ENCODE assay signal across 14 cellular contexts in genomic region chr7:55053651-55054226, GRCh38. TPM values are rescaled to one million over a fixed set of nuclear protein-coding genes. Genes with fewer than 3 reads are reported as not detected.
DNase-seq lines count a peak whose midpoint lies in the region; ATAC-seq and TF ChIP-seq lines count a peak whose summit lies in the region.
"Had no signal": no experiment of that assay in that cellular context is flagged by ENCODE, and none has a peak within 500 bp of the region (broad histone marks: within the 10 kb centered on the region; RNA-seq: fewer than 3 reads in every experiment).

No MANE protein-coding gene starts in this region.

- H3K4me1 ChIP-seq in SJSA1 (replicated peaks): peaks cover 38% of the 10 kb centered on the region
- H3K4me1 ChIP-seq in foreskin keratinocyte: peaks cover 65% of the 10 kb centered on the region
- peaks cover 9% of the 10 kb centered on the region for H3K4me1 ChIP-seq in rectal smooth muscle tissue (ENCODE audit: control insufficient read depth, insufficient read depth, low read length)

- DNase-seq in AG04450 (ENCODE audit: low read depth, low spot score): no peak
- no peak for DNase-seq in SJSA1 (ENCODE audit: low read depth in 1 of 2, low spot score in 2 of 2)
- DNase-seq in foreskin keratinocyte: peak; percentile 88 to 95
- no peak for DNase-seq in activated naive CD4-positive, alpha-beta T cell (lab: John Stamatoyannopoulos, UW)
- no peak for DNase-seq in UCSD-AML1 (lab: John Stamatoyannopoulos, UW; ENCODE audit: unreplicated experiment)
- DNase-seq in DMS 273 treated with DMSO at 0.1 percent for 48 hours (lab: John Stamatoyannopoulos, UW): no peak
- DNase-seq in SK-N-DZ (ENCODE audit: low spot score): no peak
- DNase-seq: activated CD4-positive, alpha-beta T cell treated with anti-CD3 and anti-CD28 coated beads, Interleukin-2, amount 50 U/mL, for 4 hours; GOT3; naive thymus-derived CD8-positive, alpha-beta T cell; NCI-H2171 treated with DMSO at 0.1 percent for 48 hours; OCI-M1 had no signal

- POLR2A ChIA-PET in AG04450 (lab: Yijun Ruan, JAX): interaction anchor here (2.7 kb wide), 1 partner anchor 12 kb away, joined by 17 read pairs; no protein-coding TSS in a partner anchor

- peak; percentile 46 for ATAC-seq in foreskin keratinocyte
- ATAC-seq: naive thymus-derived CD8-positive, alpha-beta T cell had no signal

- no peak overlapping the region for H3K9ac ChIP-seq in rectal smooth muscle tissue (ENCODE audit: low read length)

- H3K4me3 ChIP-seq in AG04450 (ENCODE audit: low read depth, low read length): no peak overlapping the region
- H3K4me3 ChIP-seq in SJSA1: no peak overlapping the region
- H3K4me3 ChIP-seq in rectal smooth muscle tissue (ENCODE audit: low read length): no peak overlapping the region

- H3K9me3 ChIP-seq in AG04450 (ENCODE audit: control insufficient read depth, insufficient read depth, low read length) (peaks cover 4% of the 10 kb centered on the region; the same call in 1 of the 2 replicates), SJSA1 (replicated peaks) (no peaks in the 10 kb centered on the region)

- no peak for TF ChIP-seq CTCF in AG04450 (IDR thresholded peaks at IDR 0.05; ENCODE audit: low read depth, low read length)
- TF ChIP-seq CTCF in foreskin keratinocyte (conservative IDR thresholded peaks at IDR 0.05): no peak

- CTCF ChIA-PET in AG04450 (lab: Charles Lee): interaction anchor here (1.1 kb wide), 1 partner anchor 202 kb away, joined by 6 read pairs; no protein-coding TSS in a partner anchor

- H3K27me3 ChIP-seq in AG04450 (ENCODE audit: control insufficient read depth, insufficient read depth, low read length) (no peaks in the 10 kb centered on the region), SJSA1 (replicated peaks) (no peaks in the 10 kb centered on the region), foreskin keratinocyte (no peaks in the 10 kb centered on the region), rectal smooth muscle tissue (ENCODE audit: control insufficient read depth, insufficient read depth, low read length) (no peaks in the 10 kb centered on the region)

- H3K36me3 ChIP-seq in SJSA1 (no peaks in the 10 kb centered on the region), rectal smooth muscle tissue (ENCODE audit: control insufficient read depth, insufficient read depth, low read length) (no peaks in the 10 kb centered on the region)

- H3K27ac ChIP-seq in AG04450 (ENCODE audit: low read depth, low read length) (peak overlapping the region; percentile 93), SJSA1 (peak overlapping the region; percentile 72; the same call in 1 of the 2 replicates), foreskin keratinocyte (peak overlapping the region; percentile 94), rectal smooth muscle tissue (ENCODE audit: low read depth, low read length) (peak overlapping the region; percentile 82)

RNA-seq across cellular contexts. Expression of gene EGFR, which starts 34.9 kb away (rescaled TPM):
- polyA plus RNA-seq in AG04450 (2011; rRNA removed) (59.0 and 62.6 TPM in 2 replicates), foreskin keratinocyte (22.4 and 28.7 TPM in 2 replicates)
- polyA minus RNA-seq in AG04450 (2011; rRNA and poly(A)+ RNA removed): 153 and 159 TPM in 2 replicates
- total RNA-seq in SJSA1 (2014; rRNA removed; shearing (Covaris generic)): 22.4 and 28.9 TPM in 2 replicates
- total RNA-seq in foreskin keratinocyte: 156 and 161 TPM in 2 replicates
- polyA plus RNA-seq in SK-N-DZ (2014; cell fraction: cytosol; rRNA removed): 5.6 and 6.2 TPM in 2 replicates
- 5.7 and 7.3 TPM in 2 replicates for polyA plus RNA-seq in SK-N-DZ (2014; cell fraction: nucleus; rRNA removed)
- total RNA-seq: naive thymus-derived CD8-positive, alpha-beta T cell; T-helper 2 cell treated with Interferon-gamma antibody and Interleukin-4, amounts not matched to agents 100 ng/mL and 5 ng/mL, for 36 hours had no signal
- polyA plus RNA-seq: naive thymus-derived CD8-positive, alpha-beta T cell had no signal

Comparison
In these comparisons a context has a peak if more than half of its experiments do, and no peak if none do; other contexts are left out.
1. DNase-seq: peak in foreskin keratinocyte (2 of 2); none in AG04450 (single experiment), SJSA1 (0 of 2), activated naive CD4-positive, alpha-beta T cell (0 of 4), UCSD-AML1 (single experiment), DMS 273 treated with DMSO at 0.1 percent for 48 hours (single experiment) and SK-N-DZ (single experiment).
2. Peak in every context shown above with its lines, with median percentiles within 50 percentile points of each other: H3K27ac ChIP-seq.